Comparison of ENCODE assay signal across 1 cellular context in the genomic region with DNA sequence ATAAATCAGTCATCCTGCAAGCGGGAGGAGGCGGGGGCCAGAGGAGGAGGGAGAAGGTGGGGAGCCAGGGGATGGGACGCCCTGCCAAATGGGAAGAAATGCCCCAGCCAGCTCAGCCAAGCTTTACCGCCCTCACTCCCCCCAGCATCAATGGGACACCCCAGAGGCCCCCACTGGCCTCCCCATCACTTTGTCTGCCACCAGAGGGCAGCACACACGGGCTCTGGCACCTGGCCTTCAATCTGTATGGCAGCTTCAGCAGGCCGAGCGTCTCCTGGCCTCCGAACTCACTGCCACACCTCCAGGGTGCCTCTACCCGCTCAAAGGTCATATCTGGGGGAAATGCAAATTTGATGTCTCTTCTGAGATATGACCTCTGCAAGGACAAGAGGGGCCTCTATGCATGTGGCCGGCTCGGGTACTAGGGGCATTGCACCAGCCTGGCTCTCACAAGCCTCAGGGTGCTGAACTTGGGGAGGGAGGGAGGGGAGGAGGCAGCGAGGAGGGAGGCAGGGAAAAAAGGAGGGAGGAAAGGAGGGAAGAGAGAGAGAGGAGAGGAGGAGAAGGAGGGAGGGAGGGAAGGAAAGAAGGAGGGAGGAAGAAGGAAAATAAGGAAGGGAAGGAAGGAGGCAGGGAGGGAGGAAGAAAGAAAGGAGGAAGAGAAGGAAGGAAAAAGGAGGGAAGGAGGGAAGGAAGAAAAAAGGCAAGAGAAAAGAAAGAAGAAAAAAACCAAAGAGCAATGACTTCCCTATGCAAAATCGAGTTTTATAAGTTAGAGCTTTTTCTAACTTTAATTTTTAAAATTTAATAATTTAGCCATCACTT.
TF ChIP-seq lines count a peak whose summit lies in the region.

No MANE protein-coding gene starts in this region.

TF ChIP-seq in HCT116, 20 proteins besides CTCF, POLR2A, EP300 and RAD21 (continued from another document):
- TF ChIP-seq, protein P1, sequence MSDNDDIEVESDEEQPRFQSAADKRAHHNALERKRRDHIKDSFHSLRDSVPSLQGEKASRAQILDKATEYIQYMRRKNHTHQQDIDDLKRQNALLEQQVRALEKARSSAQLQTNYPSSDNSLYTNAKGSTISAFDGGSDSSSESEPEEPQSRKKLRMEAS (IDR thresholded peaks at IDR 0.05), result peak; percentile 36; the same call in 1 of the 2 replicates
- peak; percentile 12; the same call in 1 of the 2 replicates for TF ChIP-seq CBX3 (IDR thresholded peaks at IDR 0.05; ENCODE audit: low read depth)
- TF ChIP-seq, protein P2, sequence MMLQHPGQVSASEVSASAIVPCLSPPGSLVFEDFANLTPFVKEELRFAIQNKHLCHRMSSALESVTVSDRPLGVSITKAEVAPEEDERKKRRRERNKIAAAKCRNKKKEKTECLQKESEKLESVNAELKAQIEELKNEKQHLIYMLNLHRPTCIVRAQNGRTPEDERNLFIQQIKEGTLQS (IDR thresholded peaks at IDR 0.05), result no peak
- TF ChIP-seq YY1 (IDR thresholded peaks at IDR 0.05; ENCODE audit: extremely low read depth, insufficient replicate concordance, low read depth, low read length), result peak; percentile 23
- no peak for TF ChIP-seq EZH2phosphoT487 (IDR thresholded peaks at IDR 0.05; ENCODE audit: borderline replicate concordance)
- TF ChIP-seq SRF (IDR thresholded peaks at IDR 0.05; ENCODE audit: low read depth), result no peak
